In genomic region chr12:2613674-2614073, GRCh38 we compare ENCODE assay signal across 8 cellular contexts.
DNase-seq lines count a peak whose midpoint lies in the region; ATAC-seq and TF ChIP-seq lines count a peak whose summit lies in the region.

No MANE protein-coding gene starts in this region.

- H3K27me3 ChIP-seq in neuronal stem cell (ENCODE audit: control insufficient read depth in 3 of 3, insufficient read depth in 3 of 3, low read depth in 1 of 3, low read length in 3 of 3): no peaks in the 10 kb centered on the region

- no peak overlapping the region for H3K14ac ChIP-seq in neuronal stem cell (ENCODE audit: low read length)

- H3K4me3 ChIP-seq in neuronal stem cell (ENCODE audit: low read length in 2 of 2): no peak overlapping the region

- DNase-seq in activated T-cell treated with anti-CD3 and anti-CD28 coated beads for 24 hours (ENCODE audit: low read depth): peak; percentile 18
- no peak for DNase-seq in activated T-cell treated with anti-CD3 and anti-CD28 coated beads, Interleukin-2, amount 50 U/mL, for 1 hour
- DNase-seq in glomerular visceral epithelial cell (ENCODE audit: extremely low spot score): peak; percentile 84
- DNase-seq in superior temporal gyrus (ENCODE audit: extremely low spot score): peak; percentile 71
- no peak for DNase-seq in NCI-H2171 treated with DMSO at 0.1 percent for 48 hours (lab: John Stamatoyannopoulos, UW)
- no peak for DNase-seq in neuronal stem cell (ENCODE audit: low spot score)

- H2BK5ac ChIP-seq in neuronal stem cell (ENCODE audit: low read length): no peak overlapping the region

- H3K9me3 ChIP-seq in neuronal stem cell (replicated peaks in 1 of 2; ENCODE audit: control insufficient read depth in 2 of 2, insufficient read depth in 1 of 2, low read depth in 1 of 2, low read length in 2 of 2): peaks cover 0 to 2% of the 10 kb centered on the region in 2 donors

- H2AFZ ChIP-seq in neuronal stem cell (ENCODE audit: low read length): no peak overlapping the region

- no peak overlapping the region for H4K8ac ChIP-seq in neuronal stem cell (ENCODE audit: low read depth, low read length)

- no peaks in the 10 kb centered on the region for H3K36me3 ChIP-seq in neuronal stem cell (replicated peaks in 1 of 2; ENCODE audit: control insufficient read depth in 2 of 2, insufficient read depth in 2 of 2, low read length in 2 of 2)

- peaks cover 0 to 9% of the 10 kb centered on the region in 2 donors for H3K4me1 ChIP-seq in neuronal stem cell (ENCODE audit: control insufficient read depth in 2 of 2, insufficient read depth in 1 of 2, low read depth in 1 of 2, low read length in 2 of 2)

- no CpG with 5 or more reads among the region's 8 CpGs for WGBS in neuronal stem cell (ENCODE audit: extremely low coverage in 2 of 2, insufficient read length in 2 of 2, insufficient replicate concordance in 1 of 2), 2 donors

- H2BK12ac ChIP-seq in neuronal stem cell (ENCODE audit: low read length): no peak overlapping the region

- no peak overlapping the region for H3K27ac ChIP-seq in neuronal stem cell (replicated peaks; ENCODE audit: low read length)

- H4K91ac ChIP-seq in neuronal stem cell (ENCODE audit: low read depth, low read length, poor library complexity): no peak overlapping the region

- ATAC-seq in SK-N-SH treated with all-trans-retinoic acid at 6 μM for 48 hours: peak; percentile 98
- no peak for ATAC-seq in GM18870 (IDR thresholded peaks at IDR 0.05; ENCODE audit: unreplicated experiment)

- H3K79me1 ChIP-seq in neuronal stem cell (ENCODE audit: low read depth, low read length): no peaks in the 10 kb centered on the region

- H3K9ac ChIP-seq in neuronal stem cell (ENCODE audit: low read depth, low read length, poor library complexity): no peak overlapping the region

- no peak overlapping the region for H3K4ac ChIP-seq in neuronal stem cell (ENCODE audit: low read length)

- H3K23ac ChIP-seq in neuronal stem cell (ENCODE audit: low read depth, low read length, poor library complexity): no peak overlapping the region

- H2AK5ac ChIP-seq in neuronal stem cell (ENCODE audit: low read depth, low read length): no peak overlapping the region

- H2BK120ac ChIP-seq in neuronal stem cell (ENCODE audit: low read depth, low read length): no peak overlapping the region

- H3K18ac ChIP-seq in neuronal stem cell (ENCODE audit: low read length): no peak overlapping the region

- no peak overlapping the region for H2BK15ac ChIP-seq in neuronal stem cell (ENCODE audit: low read length)

- H3K4me2 ChIP-seq in neuronal stem cell (ENCODE audit: insufficient read depth, low read length, poor library complexity, severe bottlenecking): no peak overlapping the region

TF ChIP-seq in SK-N-SH treated with all-trans-retinoic acid at 6 μM for 48 hours, 23 proteins besides CTCF, POLR2A, EP300 and RAD21:
- no peak for TF ChIP-seq BACH2 (CRISPR knock-in tag; IDR thresholded peaks at IDR 0.05; ENCODE audit: borderline replicate concordance)
- no peak for TF ChIP-seq ARNTL (CRISPR knock-in tag; IDR thresholded peaks at IDR 0.05; ENCODE audit: borderline replicate concordance, low read depth)
- no peak for TF ChIP-seq GLIS3 (CRISPR knock-in tag; IDR thresholded peaks at IDR 0.05)
- TF ChIP-seq ZNF8 (CRISPR knock-in tag; IDR thresholded peaks at IDR 0.05): no peak
- TF ChIP-seq RARB (CRISPR knock-in tag; IDR thresholded peaks at IDR 0.05): no peak
- no peak for TF ChIP-seq TSHZ2 (CRISPR knock-in tag; IDR thresholded peaks at IDR 0.05)
- no peak for TF ChIP-seq CSRNP3 (CRISPR knock-in tag; IDR thresholded peaks at IDR 0.05)
- no peak for TF ChIP-seq ESRRG (CRISPR knock-in tag; IDR thresholded peaks at IDR 0.05)
- TF ChIP-seq ZFP3 (CRISPR knock-in tag; IDR thresholded peaks at IDR 0.05): no peak

Comparison
In these comparisons a context has a peak if more than half of its experiments do, and no peak if none do; other contexts are left out.
1. DNase-seq: peak in activated T-cell treated with anti-CD3 and anti-CD28 coated beads for 24 hours (single experiment), glomerular visceral epithelial cell (single experiment) and superior temporal gyrus (single experiment); none in activated T-cell treated with anti-CD3 and anti-CD28 coated beads, Interleukin-2, amount 50 U/mL, for 1 hour (single experiment), NCI-H2171 treated with DMSO at 0.1 percent for 48 hours (single experiment) and neuronal stem cell (single experiment).